19 cellular contexts compared by ENCODE assay signal in the genomic region with DNA sequence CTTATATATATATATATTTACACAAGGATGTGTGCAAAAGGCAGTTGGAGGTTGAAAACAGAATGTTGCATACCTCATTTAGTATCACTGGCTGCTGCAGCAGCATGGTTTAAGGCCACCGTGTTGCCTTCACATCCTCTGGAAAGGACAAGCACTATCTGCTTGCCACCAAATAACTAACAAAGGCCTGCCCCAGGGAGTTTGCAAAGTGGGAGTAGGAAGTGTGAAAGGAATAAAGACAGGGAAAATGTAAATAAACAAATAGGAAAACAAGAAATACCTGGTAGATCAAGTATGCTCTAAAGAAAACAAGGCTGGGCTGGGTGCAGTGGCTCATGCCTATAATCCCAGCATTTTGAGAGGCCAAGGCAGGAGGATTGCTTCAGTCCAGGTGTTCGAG. TPM values are rescaled to one million over a fixed set of nuclear protein-coding genes. Genes with fewer than 3 reads are reported as not detected.
A peak's percentile ranks its signal among the peaks of the same experiment; 100 is the strongest.
DNase-seq lines count a peak whose midpoint lies in the region; TF ChIP-seq lines count a peak whose summit lies in the region.
"Had no signal": no experiment of that assay in that cellular context is flagged by ENCODE, and none has a peak within 500 bp of the region (broad histone marks: within the 10 kb centered on the region; RNA-seq: fewer than 3 reads in every experiment).

No MANE protein-coding gene starts in this region.

- no peak overlapping the region for H4K8ac ChIP-seq in H9 (replicated peaks; ENCODE audit: insufficient read length, low read depth, low read length)

- H3K79me2 ChIP-seq in H9 (ENCODE audit: insufficient read depth, low read length) = no peaks in the 10 kb centered on the region

- no peaks in the 10 kb centered on the region for H3K27me3 Mint-ChIP-seq in H9 (ENCODE audit: low read depth)
- H3K27me3 Mint-ChIP-seq in endothelial cell (ENCODE audit: unreplicated experiment) = peaks cover 10% of the 10 kb centered on the region
- H3K27me3 Mint-ChIP-seq: CD4-positive, alpha-beta memory T cell had no signal

- H3K4me2 ChIP-seq in H9 (ENCODE audit: insufficient read depth, insufficient read length, low read length) = no peak overlapping the region
- H3K4me2 ChIP-seq: A549 had no signal

- no CpG with 5 or more reads among the region's 2 CpGs for WGBS in H9 (ENCODE audit: extremely low coverage, insufficient read length, low lambda C conversion rate)

- TF ChIP-seq CTCF in H9 (conservative IDR thresholded peaks at IDR 0.05) = no peak
- no peak for TF ChIP-seq CTCF in WERI-Rb-1 (IDR thresholded peaks at IDR 0.05; ENCODE audit: low read depth, low read length)
- no peak for TF ChIP-seq CTCF in endothelial cell (IDR thresholded peaks at IDR 0.05; ENCODE audit: unreplicated experiment)
- no peak for TF ChIP-seq CTCF in breast epithelium (IDR thresholded peaks at IDR 0.05)

- no peaks in the 10 kb centered on the region for H3K27me3 ChIP-seq in H9 (ENCODE audit: insufficient read depth, low read length)
- H3K27me3 ChIP-seq in WERI-Rb-1 (ENCODE audit: insufficient read depth, low read depth, severe bottlenecking) = no peaks in the 10 kb centered on the region
- no peaks in the 10 kb centered on the region for H3K27me3 ChIP-seq in breast epithelium

- peak; percentile 53 for DNase-seq in ELF-1 (ENCODE audit: low read depth, low spot score)
- no peak for DNase-seq in H9
- DNase-seq in WERI-Rb-1 = no peak
- DNase-seq in endothelial cell (ENCODE audit: low spot score) = no peak
- no peak for DNase-seq in DMS79 (lab: John Stamatoyannopoulos, UW)
- no peak for DNase-seq in breast epithelium (ENCODE audit: low spot score in 2 of 2)
- no peak for DNase-seq in T-helper 9 cell
- DNase-seq: 8988T; ACHN; C1 segment of cervical spinal cord; Calu3; CD4-positive, alpha-beta memory T cell; COR-L47; DMS53; DND-41; GDM1; H7 had no signal

- H3K36me3 Mint-ChIP-seq in H9 (ENCODE audit: insufficient read depth in 1 of 3, low read depth in 3 of 3) (peaks cover 0 to 9% (median 0%) of the 10 kb centered on the region in 3 experiments; a peak in 6 of 7 replicates), endothelial cell (ENCODE audit: low read depth, unreplicated experiment) (peaks cover 3% of the 10 kb centered on the region)

- H3K4me1 ChIP-seq in H9 (ENCODE audit: insufficient read depth, low read length) = no peaks in the 10 kb centered on the region
- H3K4me1 ChIP-seq in breast epithelium = no peaks in the 10 kb centered on the region
- H3K4me1 ChIP-seq: A549 had no signal

- H4K5ac ChIP-seq in H9 (ENCODE audit: insufficient read length, low read depth, low read length) = no peak overlapping the region

- H3K36me3 ChIP-seq in WERI-Rb-1 = peaks cover 9% of the 10 kb centered on the region
- H3K36me3 ChIP-seq in breast epithelium = no peaks in the 10 kb centered on the region

- H2BK20ac ChIP-seq in H9 (ENCODE audit: low read depth, low read length, poor library complexity, severe bottlenecking) = no peak overlapping the region

- H2AFZ ChIP-seq in H9 (ENCODE audit: low read length) = no peak overlapping the region

- intact Hi-C loops in breast epithelium (cut with DNase I; ENCODE audit: low total_unique reads) = no loop called here

- TF ChIP-seq POLR2A in breast epithelium (IDR thresholded peaks at IDR 0.05) = no peak

- no peak overlapping the region for H3K14ac ChIP-seq in H9 (ENCODE audit: insufficient read depth, low read length)

- H3K4ac ChIP-seq in H9 (ENCODE audit: low read depth, low read length) = no peak overlapping the region

- no peak overlapping the region for H3K4me3 ChIP-seq in WERI-Rb-1 (ENCODE audit: low read depth, low read length)
- no peak overlapping the region for H3K4me3 ChIP-seq in breast epithelium
- H3K4me3 ChIP-seq: A549, GM12878 had no signal

- H3K27ac ChIP-seq in H9 (ENCODE audit: insufficient read length, low read depth, low read length) (no peak overlapping the region), WERI-Rb-1 (peak overlapping the region; percentile 54), breast epithelium (no peak overlapping the region)
- H3K27ac ChIP-seq: A549 had no signal

- H3K4me3 Mint-ChIP-seq in H9 (no peak overlapping the region), endothelial cell (ENCODE audit: unreplicated experiment) (no peak overlapping the region)
- H3K4me3 Mint-ChIP-seq: CD4-positive, alpha-beta memory T cell had no signal

- H3K18ac ChIP-seq in H9 (ENCODE audit: insufficient read length, low read depth, low read length) = no peak overlapping the region

- H2BK5ac ChIP-seq in H9 (ENCODE audit: insufficient read length, low read length) = no peak overlapping the region

- H3K56ac ChIP-seq in H9 (ENCODE audit: insufficient read length, low read depth, low read length) = no peak overlapping the region

- H3K23me2 ChIP-seq in H9 (ENCODE audit: insufficient read length, low read depth, low read length, poor library complexity, severe bottlenecking) = no peaks in the 10 kb centered on the region

- H3K23ac ChIP-seq in H9 (ENCODE audit: insufficient read length, low read depth, low read length) = no peak overlapping the region

- H4K91ac ChIP-seq in H9 (ENCODE audit: insufficient read length, low read depth, low read length) = no peak overlapping the region

- H3K9ac ChIP-seq in H9 (ENCODE audit: extremely low read depth, insufficient read length, low read length) = peak overlapping the region; percentile 11

- H2BK15ac ChIP-seq in H9 (ENCODE audit: low read depth, low read length) = no peak overlapping the region

- H3T11ph ChIP-seq in H9 (ENCODE audit: low read length) = no peak overlapping the region

- H3K9me3 ChIP-seq in H9 (ENCODE audit: control insufficient read depth, low read depth, low read length) (no peaks in the 10 kb centered on the region), WERI-Rb-1 (ENCODE audit: severe bottlenecking) (no peaks in the 10 kb centered on the region), breast epithelium (no peaks in the 10 kb centered on the region)
- H3K9me3 ChIP-seq: A549 had no signal

- H3K4me1 Mint-ChIP-seq in H9 (peaks cover 10 to 12% of the 10 kb centered on the region in 2 experiments), endothelial cell (ENCODE audit: unreplicated experiment) (peaks cover 4% of the 10 kb centered on the region)

- no peaks in the 10 kb centered on the region for H3K9me3 Mint-ChIP-seq in H9
- no peaks in the 10 kb centered on the region for H3K9me3 Mint-ChIP-seq in endothelial cell (ENCODE audit: unreplicated experiment)
- H3K9me3 Mint-ChIP-seq: CD4-positive, alpha-beta memory T cell had no signal

- no peak overlapping the region for H2BK12ac ChIP-seq in H9 (ENCODE audit: insufficient read length, low read depth, low read length)

- H3K27ac Mint-ChIP-seq in H9 (peak overlapping the region in 2 of 3 experiments; percentile 52 to 73; a peak in 4 of 7 replicates), endothelial cell (ENCODE audit: unreplicated experiment) (peak overlapping the region; percentile 28)

- no peak overlapping the region for H2AK5ac ChIP-seq in H9 (ENCODE audit: insufficient read length, low read length)

- H2BK120ac ChIP-seq in H9 (ENCODE audit: low read depth, low read length, poor library complexity, severe bottlenecking) = no peak overlapping the region

- H4K20me1 ChIP-seq in H9 (ENCODE audit: control insufficient read depth, insufficient read depth, insufficient read length) = no peaks in the 10 kb centered on the region

- no peaks in the 10 kb centered on the region for H3K79me1 ChIP-seq in H9 (ENCODE audit: insufficient read depth, low read depth, low read length, poor library complexity, severe bottlenecking)

RNA-seq across cellular contexts. Expression of gene GFOD2, which starts 33.5 kb away (rescaled TPM):
- 20.1 and 21.8 TPM in 2 replicates for total RNA-seq in H9 (2021)
- total RNA-seq in endothelial cell (ENCODE audit: unreplicated experiment) = 44.2 TPM
- 10 to 100 TPM; 11.4 to 22.0 (median 21.4) TPM for total RNA-seq in breast epithelium

RNA-seq across cellular contexts. Expression of gene RANBP10, which starts 53.7 kb away (rescaled TPM):
- total RNA-seq in H9 (2021) (15.5 and 15.6 TPM in 2 replicates), endothelial cell (ENCODE audit: unreplicated experiment) (19.5 TPM), breast epithelium (10 to 100 TPM in 2 of 3 donors, 1 to 10 TPM in 1; 7.7 to 13.2 (median 13.1) TPM)

RNA-seq across cellular contexts. Expression of gene TSNAXIP1, which starts 54.0 kb away (rescaled TPM):
- total RNA-seq in H9 (2021) (1.1 and 1.3 TPM in 2 replicates), endothelial cell (ENCODE audit: unreplicated experiment) (2.8 TPM), breast epithelium (1 to 10 TPM; 1.1 to 4.2 (median 3.9) TPM)
